In genomic region chr6:9025796-9026195, GRCh38 we compare ENCODE assay signal across 26 cellular contexts.
"Had no signal": no experiment of that assay in that cellular context is flagged by ENCODE, and none has a peak within 500 bp of the region (broad histone marks: within the 10 kb centered on the region; RNA-seq: fewer than 3 reads in every experiment).

No MANE protein-coding gene starts in this region.

- H3K9me3 Mint-ChIP-seq: stimulated activated naive CD8-positive, alpha-beta T cell treated with anti-CD3 and anti-CD28 coated beads, Interleukin-15, amount 100 ng/mL, for 72 hours had no signal

- DNase-seq: cortex of kidney; effector memory CD8-positive, alpha-beta T cell; erythroblast; esophagus squamous epithelium; heart left ventricle; kidney; natural killer cell; right lobe of liver; small intestine; stimulated activated CD4-positive, alpha-beta T cell treated with anti-CD3 and anti-CD28 coated beads, Interleukin-1b, Interleukin-23, amount 100 ng/mL, for 48 hours; stimulated activated CD4-positive, alpha-beta T cell treated with anti-CD3 and anti-CD28 coated beads, Interleukin-4, amount 100 ng/mL, for 1 hour; stimulated activated CD8-positive, alpha-beta memory T cell treated with anti-CD3 and anti-CD28 coated beads, Interleukin-4, amount 100 ng/mL, for 48 hours; stimulated activated naive CD4-positive, alpha-beta T cell; stimulated activated naive CD8-positive, alpha-beta T cell treated with anti-CD3 and anti-CD28 coated beads, Interleukin-15, amount 100 ng/mL, for 72 hours; tibial artery had no signal

- H3K27me3 Mint-ChIP-seq: effector memory CD8-positive, alpha-beta T cell; memory B cell; progenitor cell of endocrine pancreas; stimulated activated naive CD8-positive, alpha-beta T cell treated with anti-CD3 and anti-CD28 coated beads, Interleukin-15, amount 100 ng/mL, for 72 hours; type B pancreatic cell had no signal

- H3K4me3 ChIP-seq: esophagus squamous epithelium, gastroesophageal sphincter, heart left ventricle, hepatocyte, lung, right lobe of liver, testis, tibial artery had no signal

- H3K27ac Mint-ChIP-seq: effector memory CD8-positive, alpha-beta T cell; memory B cell; natural killer cell; progenitor cell of endocrine pancreas; stimulated activated naive CD8-positive, alpha-beta T cell treated with anti-CD3 and anti-CD28 coated beads, Interleukin-15, amount 100 ng/mL, for 72 hours; type B pancreatic cell had no signal

- H3K27ac ChIP-seq: esophagus squamous epithelium, gastroesophageal sphincter, heart left ventricle, hepatocyte, neutrophil, parathyroid adenoma, right lobe of liver, testis, tibial artery had no signal

- ATAC-seq: effector memory CD8-positive, alpha-beta T cell; gastroesophageal sphincter; heart left ventricle; left lobe of liver; natural killer cell; right lobe of liver; stimulated activated naive CD8-positive, alpha-beta T cell treated with anti-CD3 and anti-CD28 coated beads, Interleukin-15, amount 100 ng/mL, for 72 hours had no signal

- H3K36me3 Mint-ChIP-seq: memory B cell, natural killer cell, type B pancreatic cell had no signal

- H3K9me3 ChIP-seq: esophagus squamous epithelium, neutrophil, right lobe of liver, testis, tibial artery had no signal

- H3K4me1 Mint-ChIP-seq: memory B cell; neural crest cell; stimulated activated naive CD8-positive, alpha-beta T cell treated with anti-CD3 and anti-CD28 coated beads, Interleukin-15, amount 100 ng/mL, for 72 hours had no signal

- H3K4me1 ChIP-seq: esophagus squamous epithelium, gastroesophageal sphincter, heart left ventricle, parathyroid adenoma, right lobe of liver, testis, tibial artery had no signal

- H3K36me3 ChIP-seq: esophagus squamous epithelium, gastroesophageal sphincter, heart left ventricle, neutrophil, right lobe of liver, tibial artery had no signal

- H3K4me3 Mint-ChIP-seq: effector memory CD8-positive, alpha-beta T cell; memory B cell; neural crest cell; stimulated activated naive CD8-positive, alpha-beta T cell treated with anti-CD3 and anti-CD28 coated beads, Interleukin-15, amount 100 ng/mL, for 72 hours; type B pancreatic cell had no signal

- H3K27me3 ChIP-seq: esophagus squamous epithelium, gastroesophageal sphincter, heart left ventricle, hepatocyte, neutrophil, right lobe of liver, testis, tibial artery had no signal
